8 cellular contexts compared by ENCODE assay signal in genomic region chr4:6783111-6783981, GRCh38. TPM values are rescaled to one million over a fixed set of nuclear protein-coding genes. Genes with fewer than 3 reads are reported as not detected.
A peak's percentile ranks its signal among the peaks of the same experiment; 100 is the strongest.
DNase-seq lines count a peak whose midpoint lies in the region; ATAC-seq and TF ChIP-seq lines count a peak whose summit lies in the region.

No MANE protein-coding gene starts in this region.

- H3K4me1 Mint-ChIP-seq in activated CD8-positive, alpha-beta T cell treated with anti-CD3 and anti-CD28 coated beads for 36 hours (ENCODE audit: low read depth), result peaks cover 68% of the 10 kb centered on the region

- intact Hi-C loops in activated CD8-positive, alpha-beta T cell treated with anti-CD3 and anti-CD28 coated beads for 36 hours (cut with micrococcal nuclease), result loop anchor here (5.0 kb wide), 1 partner anchor 89 kb away; no protein-coding TSS in a partner anchor
- intact Hi-C loops in lower lobe of right lung (cut with DNase I), result no loop called here

- H3K27me3 Mint-ChIP-seq in activated CD8-positive, alpha-beta T cell treated with anti-CD3 and anti-CD28 coated beads for 36 hours, result no peaks in the 10 kb centered on the region

- H3K9ac ChIP-seq in duodenal mucosa (ENCODE audit: low read depth in 1 of 2, low read length in 2 of 2), result peak overlapping the region; percentile 80 to 93

- H3K27ac ChIP-seq in duodenal mucosa (ENCODE audit: low read depth, low read length) (peak overlapping the region; percentile 94), lower lobe of right lung (peak overlapping the region; percentile 98)

- DNase-seq in CD1c-positive myeloid dendritic cell (ENCODE audit: extremely low spot score) (peak; percentile 92), NCI-H748 (lab: John Stamatoyannopoulos, UW; ENCODE audit: unreplicated experiment) (peak; percentile 86), lower lobe of right lung (peak; percentile 91)
- DNase-seq in activated CD8-positive, alpha-beta T cell treated with anti-CD3 and anti-CD28 coated beads for 36 hours, result peak; percentile 89
- DNase-seq in stimulated activated CD4-positive, alpha-beta T cell treated with anti-CD3 and anti-CD28 coated beads, TNF-alpha, amount 100 ng/mL, for 1 hour (ENCODE audit: low read depth in 3 of 3, low spot score in 1 of 3), result peak; percentile 70 to 90 (median 84)

- ATAC-seq in GM19324 (IDR thresholded peaks at IDR 0.05; ENCODE audit: low FRiP score, unreplicated experiment) (peak; percentile 76), HG03457 (IDR thresholded peaks at IDR 0.05; ENCODE audit: unreplicated experiment) (peak; percentile 63), lower lobe of right lung (peak; percentile 94)
- peak; percentile 75 for ATAC-seq in activated CD8-positive, alpha-beta T cell treated with anti-CD3 and anti-CD28 coated beads for 36 hours

- H3K36me3 ChIP-seq in duodenal mucosa (ENCODE audit: control insufficient read depth in 1 of 2, insufficient read depth in 2 of 2, low read length in 2 of 2) (no peaks in the 10 kb centered on the region), lower lobe of right lung (peaks cover 7% of the 10 kb centered on the region)

- no peaks in the 10 kb centered on the region for H3K9me3 Mint-ChIP-seq in activated CD8-positive, alpha-beta T cell treated with anti-CD3 and anti-CD28 coated beads for 36 hours

- POLR2A ChIA-PET in activated CD8-positive, alpha-beta T cell treated with anti-CD3 and anti-CD28 coated beads for 36 hours (lab: Charles Lee), result interaction anchor here (0.6 to 5.5 kb wide), 14 partner anchors 11 to 285 kb away, joined by 3 to 28 read pairs (median 4); partner anchors contain the start of genes BLOC1S4, GRPEL1, MRFAP1 and S100P

- H3K36me3 Mint-ChIP-seq in activated CD8-positive, alpha-beta T cell treated with anti-CD3 and anti-CD28 coated beads for 36 hours (ENCODE audit: low read depth), result peaks cover 7% of the 10 kb centered on the region

- TF ChIP-seq CTCF in activated CD8-positive, alpha-beta T cell treated with anti-CD3 and anti-CD28 coated beads for 36 hours (IDR thresholded peaks at IDR 0.05), result no peak
- TF ChIP-seq CTCF in lower lobe of right lung (IDR thresholded peaks at IDR 0.05), result peak; percentile 21

- no peaks in the 10 kb centered on the region for H3K9me3 ChIP-seq in duodenal mucosa (ENCODE audit: control insufficient read depth in 1 of 2, low read length in 2 of 2)
- no peaks in the 10 kb centered on the region for H3K9me3 ChIP-seq in lower lobe of right lung

- peak overlapping the region; percentile 84 for H3K4me3 Mint-ChIP-seq in activated CD8-positive, alpha-beta T cell treated with anti-CD3 and anti-CD28 coated beads for 36 hours

- H3K27ac Mint-ChIP-seq in activated CD8-positive, alpha-beta T cell treated with anti-CD3 and anti-CD28 coated beads for 36 hours, result peak overlapping the region; percentile 76

- H3K27me3 ChIP-seq in duodenal mucosa (ENCODE audit: control insufficient read depth in 1 of 2, insufficient read depth in 2 of 2, low read length in 2 of 2) (no peaks in the 10 kb centered on the region), lower lobe of right lung (ENCODE audit: low read depth) (no peaks in the 10 kb centered on the region)

- peak overlapping the region; percentile 82 to 92 for H3K4me3 ChIP-seq in duodenal mucosa (ENCODE audit: low read depth in 1 of 2, low read length in 2 of 2)
- peak overlapping the region; percentile 92 for H3K4me3 ChIP-seq in lower lobe of right lung

- H3K4me1 ChIP-seq in duodenal mucosa (ENCODE audit: control insufficient read depth in 1 of 2, insufficient read depth in 2 of 2, low read length in 2 of 2) (peaks cover 29% of the 10 kb centered on the region in 2 donors), lower lobe of right lung (peaks cover 36% of the 10 kb centered on the region)

- CTCF ChIA-PET in activated CD8-positive, alpha-beta T cell treated with anti-CD3 and anti-CD28 coated beads for 36 hours (lab: Charles Lee), result interaction anchor here (0.7 to 2.9 kb wide), 13 partner anchors 11 to 288 kb away, joined by 3 to 13 read pairs (median 4); partner anchors contain the start of gene BLOC1S4

RNA-seq across cellular contexts. Expression of gene KIAA0232, which starts 0.8 kb away (rescaled TPM):
- 10 to 100 TPM; 12.8 to 13.3 TPM for total RNA-seq in activated CD8-positive, alpha-beta T cell treated with anti-CD3 and anti-CD28 coated beads for 36 hours
- total RNA-seq in lower lobe of right lung, result 28.1 TPM

Comparison
In these comparisons a context has a peak if more than half of its experiments do, and no peak if none do; other contexts are left out.
1. Peak in every context shown above with its lines: DNase-seq, ATAC-seq, H3K4me3 ChIP-seq and H3K27ac ChIP-seq.